10 cellular contexts compared by ENCODE assay signal in genomic region chr17:35315283-35315682, GRCh38. TPM values are rescaled to one million over a fixed set of nuclear protein-coding genes. Genes with fewer than 3 reads are reported as not detected.
A peak's percentile ranks its signal among the peaks of the same experiment; 100 is the strongest.
DNase-seq lines count a peak whose midpoint lies in the region; ATAC-seq and TF ChIP-seq lines count a peak whose summit lies in the region.
"Had no signal": no experiment of that assay in that cellular context is flagged by ENCODE, and none has a peak within 500 bp of the region (broad histone marks: within the 10 kb centered on the region; RNA-seq: fewer than 3 reads in every experiment).

No MANE protein-coding gene starts in this region.

- ATAC-seq in RWPE2 (ENCODE audit: low read depth) (peak; percentile 88), psoas muscle (peak; percentile 74 to 86 (median 86)), mucosa of descending colon (no peak), GM18907 (IDR thresholded peaks at IDR 0.05; ENCODE audit: unreplicated experiment) (no peak), GM18873 (IDR thresholded peaks at IDR 0.05; ENCODE audit: low FRiP score, unreplicated experiment) (no peak)

- intact Hi-C loops in psoas muscle (cut with DNase I), result loop anchor here (10.0 kb wide), 3 partner anchors 70 to 430 kb away; partner anchors contain the start of genes SLFN12 (in 1 of the 2) and SLFN5 (in 1 of the 2)
- intact Hi-C loops in mucosa of descending colon (cut with DNase I, micrococcal nuclease), result no loop called here

- TF ChIP-seq CTCF in RWPE2 (IDR thresholded peaks at IDR 0.05; ENCODE audit: poor library complexity, severe bottlenecking) (no peak), psoas muscle (IDR thresholded peaks at IDR 0.05) (no peak), mucosa of descending colon (IDR thresholded peaks at IDR 0.05) (no peak)

- 5 to 8% (median 6%) methylated on average over 5 of the region's 5 CpGs for WGBS in psoas muscle, 3 donors

- peaks cover 6% of the 10 kb centered on the region for H3K27me3 ChIP-seq in RWPE2 (ENCODE audit: insufficient read depth, poor library complexity, severe bottlenecking)
- H3K27me3 ChIP-seq in psoas muscle (ENCODE audit: insufficient read depth in 3 of 3, low read length in 2 of 3), result no peaks in the 10 kb centered on the region

- H3K4me3 ChIP-seq in RWPE2 (ENCODE audit: severe bottlenecking) (no peak overlapping the region), psoas muscle (peak overlapping the region; percentile 63), mucosa of descending colon (no peak overlapping the region)

- H3K36me3 ChIP-seq in RWPE2 (ENCODE audit: low read depth) (no peaks in the 10 kb centered on the region), psoas muscle (ENCODE audit: insufficient read depth in 1 of 2, low read depth in 1 of 2) (no peaks in the 10 kb centered on the region), mucosa of descending colon (ENCODE audit: low read depth) (no peaks in the 10 kb centered on the region)

- H3K27ac ChIP-seq in RWPE2 (ENCODE audit: poor library complexity, severe bottlenecking) (no peak overlapping the region), psoas muscle (peak overlapping the region; percentile 84)

- H3K9me3 ChIP-seq in RWPE2 (ENCODE audit: severe bottlenecking) (no peaks in the 10 kb centered on the region), psoas muscle (no peaks in the 10 kb centered on the region), mucosa of descending colon (no peaks in the 10 kb centered on the region)

- H3K4me1 ChIP-seq in RWPE2 (ENCODE audit: insufficient read depth, poor library complexity, severe bottlenecking) (peaks cover 3% of the 10 kb centered on the region), psoas muscle (peaks cover 27% of the 10 kb centered on the region), mucosa of descending colon (ENCODE audit: low read depth) (no peaks in the 10 kb centered on the region)

- peak; percentile 85 for DNase-seq in Daoy (ENCODE audit: low read depth)
- DNase-seq in RWPE2 (ENCODE audit: low spot score), result no peak
- peak; percentile 82 for DNase-seq in fibroblast of gingiva (ENCODE audit: low read depth)
- peak; percentile 20 to 73 for DNase-seq in psoas muscle
- no peak for DNase-seq in mucosa of descending colon
- no peak for DNase-seq in stimulated activated CD4-positive, alpha-beta T cell treated with anti-CD3 and anti-CD28 coated beads, Interleukin-4, amount 100 ng/mL, for 24 hours
- DNase-seq: activated T-cell treated with anti-CD3 and anti-CD28 coated beads for 4 hours, NCI-H446 had no signal

RNA-seq across cellular contexts. Expression of gene SLFN11, which starts 58.1 kb away (rescaled TPM):
- 49.2 and 66.6 TPM in 2 replicates for total RNA-seq in Daoy (2014; rRNA removed; shearing (Covaris generic))
- 10 to 100 TPM in 1 of 4 donors, 1 to 10 TPM in 3; 6.9 to 11.3 (median 8.8) TPM for total RNA-seq in psoas muscle
- 1 to 10 TPM; 1.8 to 7.0 (median 3.4) TPM for polyA plus RNA-seq in psoas muscle
- 10 to 100 TPM in 2 of 3 donors, 1 to 10 TPM in 1; 4.2 to 19.5 (median 10.3) TPM for total RNA-seq in mucosa of descending colon

Comparison
In these comparisons a context has a peak if more than half of its experiments do, and no peak if none do; other contexts are left out.
1. DNase-seq: peak in Daoy (single experiment), fibroblast of gingiva (single experiment) and psoas muscle (2 of 2); none in RWPE2 (single experiment), mucosa of descending colon (0 of 3) and stimulated activated CD4-positive, alpha-beta T cell treated with anti-CD3 and anti-CD28 coated beads, Interleukin-4, amount 100 ng/mL, for 24 hours (single experiment).
2. ATAC-seq: peak in RWPE2 (single experiment) and psoas muscle (4 of 4); none in mucosa of descending colon (single experiment), GM18907 (single experiment) and GM18873 (single experiment).
3. intact Hi-C loops: an anchor here in psoas muscle (10.0 kb wide); none called in mucosa of descending colon.